In genomic region chr10:124917168-124917938, GRCh38 we compare ENCODE assay signal across 8 cellular contexts. TPM values are rescaled to one million over a fixed set of nuclear protein-coding genes. Genes with fewer than 3 reads are reported as not detected.
DNase-seq lines count a peak whose midpoint lies in the region; ATAC-seq and TF ChIP-seq lines count a peak whose summit lies in the region.

No MANE protein-coding gene starts in this region.

- no peaks in the 10 kb centered on the region for H3K9me3 Mint-ChIP-seq in activated naive CD8-positive, alpha-beta T cell (ENCODE audit: low read depth)

- H3K4me1 ChIP-seq in A673 (ENCODE audit: insufficient read depth, low read length, poor library complexity, severe bottlenecking) (no peaks in the 10 kb centered on the region), PC-9 (replicated peaks; ENCODE audit: insufficient read depth) (peaks cover 28% of the 10 kb centered on the region), heart left ventricle (peaks cover 5 to 49% (median 40%) of the 10 kb centered on the region in 12 donors), trophoblast cell (ENCODE audit: control insufficient read depth in 1 of 2, insufficient read depth in 2 of 2, low read length in 2 of 2) (no peaks in the 10 kb centered on the region)

- 0 to 1% (median 0%) methylated on average over 7 to 81 of the region's 81 CpGs for WGBS in heart left ventricle, 4 donors
- WGBS in trophoblast cell (ENCODE audit: extremely low coverage, insufficient coverage, insufficient read length): no CpG with 5 or more reads among the region's 81 CpGs

- DNase-seq in A673 (ENCODE audit: low spot score) (peak; percentile 63), PC-9 (peak in 1 of 2 experiments; percentile 19), heart left ventricle (peak in 4 of 5 donors; percentile 44 to 48 (median 46)), trophoblast cell (peak; percentile 24 to 67)

- H3K4me3 Mint-ChIP-seq in activated naive CD8-positive, alpha-beta T cell: peak overlapping the region; percentile 97

- H3K14ac ChIP-seq in trophoblast cell (ENCODE audit: low read length): peak overlapping the region; percentile 81

- H3K4me2 ChIP-seq in PC-9 (peak overlapping the region; percentile 76), trophoblast cell (ENCODE audit: low read length) (peak overlapping the region; percentile 85)

- H2BK5ac ChIP-seq in trophoblast cell (ENCODE audit: low read depth, low read length, poor library complexity): peak overlapping the region; percentile 86

- no peak for TF ChIP-seq CTCF in A673 (conservative IDR thresholded peaks at IDR 0.05; ENCODE audit: low read depth, low read length)
- no peak for TF ChIP-seq CTCF in PC-9 (conservative IDR thresholded peaks at IDR 0.05)
- no peak for TF ChIP-seq CTCF in heart left ventricle (IDR thresholded peaks at IDR 0.05)

- peak overlapping the region; percentile 91 for H4K8ac ChIP-seq in trophoblast cell (ENCODE audit: low read depth, low read length)

- peak overlapping the region; percentile 95 for H3K4ac ChIP-seq in trophoblast cell (ENCODE audit: low read depth, low read length)

- peak overlapping the region; percentile 86 for H2AFZ ChIP-seq in PC-9
- H2AFZ ChIP-seq in trophoblast cell (ENCODE audit: insufficient read depth, low read length, poor library complexity): peak overlapping the region; percentile 96

- peak in 1 of 2 donors; percentile 24 for TF ChIP-seq POLR2A in heart left ventricle (IDR thresholded peaks at IDR 0.05)

- ATAC-seq in GM18499 (IDR thresholded peaks at IDR 0.05; ENCODE audit: insufficient read depth, unreplicated experiment) (peak; percentile 8), HG03060 (IDR thresholded peaks at IDR 0.05; ENCODE audit: low read depth, unreplicated experiment) (peak; percentile 3), heart left ventricle (peak in 3 of 4 donors; percentile 16 to 34 (median 32)), esophagus mucosa (no peak)

- POLR2A ChIA-PET in A673 (lab: Charles Lee; ENCODE audit: low non-redundant PET) (interaction anchor here (0.6 kb wide), 1 partner anchor 17 kb away, joined by 3 read pairs; no protein-coding TSS in a partner anchor), PC-9 (lab: Charles Lee; ENCODE audit: unreplicated experiment) (interaction anchor here (0.5 to 0.7 kb wide), 3 partner anchors 24 to 851 kb away, joined by 3 read pairs; no protein-coding TSS in a partner anchor)

- H3K79me2 ChIP-seq in PC-9 (ENCODE audit: low read depth) (peaks cover 49% of the 10 kb centered on the region), trophoblast cell (ENCODE audit: control insufficient read depth, insufficient read depth, low read length, poor library complexity) (peaks cover 31% of the 10 kb centered on the region)

- no peak overlapping the region for H3K23ac ChIP-seq in trophoblast cell (ENCODE audit: low read length)

- no peaks in the 10 kb centered on the region for H3K9me2 ChIP-seq in PC-9 (ENCODE audit: insufficient read depth)

- CTCF ChIA-PET in A673 (lab: Charles Lee): no interaction called here
- CTCF ChIA-PET in PC-9 (lab: Charles Lee): interaction anchor here (0.6 kb wide), 1 partner anchor 481 kb away, joined by 6 read pairs; no protein-coding TSS in a partner anchor

- peak overlapping the region; percentile 83 for H3K9ac ChIP-seq in trophoblast cell (ENCODE audit: low read length)

- H2AK5ac ChIP-seq in trophoblast cell (ENCODE audit: low read length): peak overlapping the region; percentile 82

- H3K79me1 ChIP-seq in trophoblast cell (ENCODE audit: low read length): peaks cover 13% of the 10 kb centered on the region

- H3K27me3 ChIP-seq in A673 (replicated peaks; ENCODE audit: insufficient read depth, low read depth, low read length, poor library complexity) (no peaks in the 10 kb centered on the region), PC-9 (ENCODE audit: insufficient read depth, low read depth) (no peaks in the 10 kb centered on the region), heart left ventricle (no peaks in the 10 kb centered on the region), trophoblast cell (ENCODE audit: insufficient read depth, low read length) (no peaks in the 10 kb centered on the region)

- H3K36me3 Mint-ChIP-seq in activated naive CD8-positive, alpha-beta T cell: no peaks in the 10 kb centered on the region

- no peaks in the 10 kb centered on the region for H3K27me3 Mint-ChIP-seq in activated naive CD8-positive, alpha-beta T cell

- H3K36me3 ChIP-seq in A673 (ENCODE audit: insufficient read depth, low read length, poor library complexity, severe bottlenecking) (no peaks in the 10 kb centered on the region), PC-9 (ENCODE audit: low read depth) (no peaks in the 10 kb centered on the region), heart left ventricle (no peaks in the 10 kb centered on the region), trophoblast cell (ENCODE audit: control insufficient read depth in 1 of 2, insufficient read depth in 2 of 2, low read length in 2 of 2) (peaks cover 0 to 2% of the 10 kb centered on the region in 2 experiments)

- peaks cover 37% of the 10 kb centered on the region for H3K4me1 Mint-ChIP-seq in activated naive CD8-positive, alpha-beta T cell (ENCODE audit: low read depth)

- peak overlapping the region; percentile 98 for H3K18ac ChIP-seq in trophoblast cell (ENCODE audit: low read length)

- BruUV-seq in A673 (replicated peaks; lab: Mats Ljungman, UMichigan): no TSS peak
- BruUV-seq in PC-9 (replicated peaks; lab: Mats Ljungman, UMichigan): TSS peak; percentile 39

- H3K4me3 ChIP-seq in A673 (ENCODE audit: low read depth, low read length, poor library complexity, severe bottlenecking) (peak overlapping the region; percentile 87), PC-9 (peak overlapping the region; percentile 92), heart left ventricle (peak overlapping the region; percentile 80 to 97 (median 88)), trophoblast cell (ENCODE audit: low read depth, low read length) (peak overlapping the region; percentile 87)

- intact Hi-C loops in A673 (cut with micrococcal nuclease; ENCODE audit: unreplicated experiment): no loop called here
- intact Hi-C loops in PC-9 (cut with micrococcal nuclease; ENCODE audit: unreplicated experiment): no loop called here
- intact Hi-C loops in heart left ventricle (cut with DNase I): loop anchor here in 5 of 10 donors (5.0 to 10.0 kb wide), 9 partner anchors 35 to 905 kb away; partner anchors contain the start of genes BCCIP (in 1 of the 5), EDRF1 (in 1 of the 5), EEF1AKMT2 (in 1 of the 5) and UROS (in 1 of the 5)

- peak overlapping the region; percentile 91 for H4K12ac ChIP-seq in trophoblast cell (ENCODE audit: low read depth, low read length)

- peak overlapping the region; percentile 95 for H3K27ac Mint-ChIP-seq in activated naive CD8-positive, alpha-beta T cell

- H4K20me1 ChIP-seq in PC-9 (ENCODE audit: insufficient read depth): peaks cover 21% of the 10 kb centered on the region

- H2BK120ac ChIP-seq in trophoblast cell (ENCODE audit: insufficient read depth, low read length, poor library complexity): peak overlapping the region; percentile 83

- peaks cover 14% of the 10 kb centered on the region; the same call in 1 of the 2 replicates for H3F3A ChIP-seq in PC-9 (ENCODE audit: insufficient read depth, low read depth)

- no peaks in the 10 kb centered on the region for H3K9me3 ChIP-seq in A673 (ENCODE audit: low read depth, low read length, poor library complexity, severe bottlenecking)
- no peaks in the 10 kb centered on the region for H3K9me3 ChIP-seq in PC-9 (ENCODE audit: insufficient read depth, low read depth)
- H3K9me3 ChIP-seq in heart left ventricle: no peaks in the 10 kb centered on the region
- H3K9me3 ChIP-seq in trophoblast cell (ENCODE audit: insufficient read depth, low read depth, low read length): no peaks in the 10 kb centered on the region

- peak overlapping the region; percentile 93 for H4K91ac ChIP-seq in trophoblast cell (ENCODE audit: low read depth, low read length)

- H3K27ac ChIP-seq in A673 (ENCODE audit: low read depth, low read length, poor library complexity, severe bottlenecking) (peak overlapping the region; percentile 91), PC-9 (peak overlapping the region; percentile 72), heart left ventricle (peak overlapping the region; percentile 92 to 99 (median 96)), trophoblast cell (ENCODE audit: low read depth, low read length) (peak overlapping the region; percentile 97)

- no peak overlapping the region for H2BK12ac ChIP-seq in trophoblast cell (ENCODE audit: low read length)

RNA-seq across cellular contexts. Expression of gene ZRANB1, which starts 24.6 kb away (rescaled TPM):
- 22.1 and 22.6 TPM in 2 replicates for total RNA-seq in A673 (2021)
- 9.9 and 10.9 TPM in 2 replicates for total RNA-seq in PC-9 (2021)
- total RNA-seq in heart left ventricle: 10 to 100 TPM; 20.5 to 31.3 (median 25.7) TPM
- 10 to 100 TPM; 11.4 to 24.7 TPM for polyA plus RNA-seq in heart left ventricle
- 20.8 and 21.3 TPM in 2 replicates for polyA plus RNA-seq in trophoblast cell (2013)
- total RNA-seq in esophagus mucosa: 14.2 TPM
